1 cellular context compared by ENCODE assay signal in genomic region chr22:22021160-22021750, GRCh38.
A peak's percentile ranks its signal among the peaks of the same experiment; 100 is the strongest.
TF ChIP-seq lines count a peak whose summit lies in the region.

No MANE protein-coding gene starts in this region.

TF ChIP-seq in K562, 482 proteins besides CTCF, POLR2A, EP300 and RAD21 (continued from another document):
- TF ChIP-seq, protein P1, sequence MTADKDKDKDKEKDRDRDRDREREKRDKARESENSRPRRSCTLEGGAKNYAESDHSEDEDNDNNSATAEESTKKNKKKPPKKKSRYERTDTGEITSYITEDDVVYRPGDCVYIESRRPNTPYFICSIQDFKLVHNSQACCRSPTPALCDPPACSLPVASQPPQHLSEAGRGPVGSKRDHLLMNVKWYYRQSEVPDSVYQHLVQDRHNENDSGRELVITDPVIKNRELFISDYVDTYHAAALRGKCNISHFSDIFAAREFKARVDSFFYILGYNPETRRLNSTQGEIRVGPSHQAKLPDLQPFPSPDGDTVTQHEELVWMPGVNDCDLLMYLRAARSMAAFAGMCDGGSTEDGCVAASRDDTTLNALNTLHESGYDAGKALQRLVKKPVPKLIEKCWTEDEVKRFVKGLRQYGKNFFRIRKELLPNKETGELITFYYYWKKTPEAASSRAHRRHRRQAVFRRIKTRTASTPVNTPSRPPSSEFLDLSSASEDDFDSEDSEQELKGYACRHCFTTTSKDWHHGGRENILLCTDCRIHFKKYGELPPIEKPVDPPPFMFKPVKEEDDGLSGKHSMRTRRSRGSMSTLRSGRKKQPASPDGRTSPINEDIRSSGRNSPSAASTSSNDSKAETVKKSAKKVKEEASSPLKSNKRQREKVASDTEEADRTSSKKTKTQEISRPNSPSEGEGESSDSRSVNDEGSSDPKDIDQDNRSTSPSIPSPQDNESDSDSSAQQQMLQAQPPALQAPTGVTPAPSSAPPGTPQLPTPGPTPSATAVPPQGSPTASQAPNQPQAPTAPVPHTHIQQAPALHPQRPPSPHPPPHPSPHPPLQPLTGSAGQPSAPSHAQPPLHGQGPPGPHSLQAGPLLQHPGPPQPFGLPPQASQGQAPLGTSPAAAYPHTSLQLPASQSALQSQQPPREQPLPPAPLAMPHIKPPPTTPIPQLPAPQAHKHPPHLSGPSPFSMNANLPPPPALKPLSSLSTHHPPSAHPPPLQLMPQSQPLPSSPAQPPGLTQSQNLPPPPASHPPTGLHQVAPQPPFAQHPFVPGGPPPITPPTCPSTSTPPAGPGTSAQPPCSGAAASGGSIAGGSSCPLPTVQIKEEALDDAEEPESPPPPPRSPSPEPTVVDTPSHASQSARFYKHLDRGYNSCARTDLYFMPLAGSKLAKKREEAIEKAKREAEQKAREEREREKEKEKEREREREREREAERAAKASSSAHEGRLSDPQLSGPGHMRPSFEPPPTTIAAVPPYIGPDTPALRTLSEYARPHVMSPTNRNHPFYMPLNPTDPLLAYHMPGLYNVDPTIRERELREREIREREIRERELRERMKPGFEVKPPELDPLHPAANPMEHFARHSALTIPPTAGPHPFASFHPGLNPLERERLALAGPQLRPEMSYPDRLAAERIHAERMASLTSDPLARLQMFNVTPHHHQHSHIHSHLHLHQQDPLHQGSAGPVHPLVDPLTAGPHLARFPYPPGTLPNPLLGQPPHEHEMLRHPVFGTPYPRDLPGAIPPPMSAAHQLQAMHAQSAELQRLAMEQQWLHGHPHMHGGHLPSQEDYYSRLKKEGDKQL (CRISPR knock-in tag; IDR thresholded peaks at IDR 0.05; ENCODE audit: borderline replicate concordance), result 0 out of 2 replicates have a peak, but pooled peaks have one; percentile 37
- TF ChIP-seq GABPB2 (CRISPR knock-in tag; conservative IDR thresholded peaks at IDR 0.05) (no peak), ZNF133 (CRISPR knock-in tag; IDR thresholded peaks at IDR 0.05) (no peak), SNRNP70 (optimal IDR thresholded peaks at IDR 0.05; ENCODE audit: low read depth, low read length) (no peak), HEY1 (CRISPR knock-in tag; IDR thresholded peaks at IDR 0.05; ENCODE audit: borderline replicate concordance) (no peak)
